Comparison of ENCODE assay signal across 8 cellular contexts in the genomic region with DNA sequence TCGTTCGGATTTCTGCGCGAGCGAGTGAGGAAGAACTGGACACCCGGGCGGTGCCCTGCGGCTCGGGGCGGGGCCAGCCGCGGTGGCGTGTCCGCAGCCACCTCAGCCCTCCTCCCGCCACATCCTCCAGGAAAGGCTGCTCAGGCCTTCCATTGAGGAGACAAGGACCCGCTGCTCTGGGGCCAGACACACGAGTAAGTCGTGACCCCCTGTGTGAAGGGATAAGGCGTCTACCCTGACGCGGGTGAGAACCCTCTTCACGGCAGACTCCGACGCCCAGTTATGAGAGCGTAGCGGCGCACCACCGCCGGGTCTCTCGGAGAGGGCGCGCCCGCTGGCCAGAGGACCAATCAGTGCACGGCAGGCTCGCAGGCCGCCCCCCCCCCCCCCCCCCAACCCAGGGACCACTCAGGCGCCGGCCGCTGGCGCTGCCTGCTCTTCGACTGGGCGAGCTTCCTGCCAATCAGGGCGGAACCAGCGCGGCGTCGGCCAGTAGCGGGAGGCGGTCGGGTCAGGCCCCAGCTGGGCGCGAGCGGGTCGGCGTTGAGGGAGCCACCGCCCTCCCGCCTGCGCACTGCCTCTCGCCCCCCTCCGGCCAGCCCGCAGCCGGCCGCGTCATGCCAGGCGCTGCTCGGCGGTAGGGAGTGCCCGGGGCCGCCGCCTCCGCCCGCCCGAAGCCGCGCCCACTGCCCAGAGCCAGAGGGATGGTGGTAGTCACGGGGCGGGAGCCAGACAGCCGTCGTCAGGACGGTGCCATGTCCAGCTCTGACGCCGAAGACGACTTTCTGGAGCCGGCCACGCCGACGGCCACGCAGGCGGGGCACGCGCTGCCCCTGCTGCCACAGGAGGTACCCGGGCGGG. TPM values are rescaled to one million over a fixed set of nuclear protein-coding genes. Genes with fewer than 3 reads are reported as not detected.
DNase-seq lines count a peak whose midpoint lies in the region; ATAC-seq and TF ChIP-seq lines count a peak whose summit lies in the region.

KCTD7 (plus strand) TSS at position 521 of the 861 bp plus-strand sequence; CDS start at position 705, 184 bp downstream.

- no peaks in the 10 kb centered on the region for H3K9me3 Mint-ChIP-seq in activated CD4-positive, alpha-beta T cell treated with anti-CD3 and anti-CD28 coated beads for 36 hours (ENCODE audit: low read depth)

- peak; percentile 86 for ATAC-seq in HG03457 (IDR thresholded peaks at IDR 0.05; ENCODE audit: unreplicated experiment)
- peak; percentile 94 for ATAC-seq in activated CD4-positive, alpha-beta T cell treated with anti-CD3 and anti-CD28 coated beads for 36 hours

- H3K27ac Mint-ChIP-seq in activated CD4-positive, alpha-beta T cell treated with anti-CD3 and anti-CD28 coated beads for 36 hours = peak within 1 kb of the TSS; percentile 86

- POLR2A ChIA-PET in activated CD4-positive, alpha-beta T cell treated with anti-CD3 and anti-CD28 coated beads for 36 hours (lab: Charles Lee) = interaction anchor here (1.0 to 1.3 kb wide), 2 partner anchors 26 to 39 kb away, joined by 3 to 5 read pairs; no protein-coding TSS in a partner anchor

- CTCF ChIA-PET in activated CD4-positive, alpha-beta T cell treated with anti-CD3 and anti-CD28 coated beads for 36 hours (lab: Charles Lee) = interaction anchor here (0.8 kb wide), 1 partner anchor 39 kb away, joined by 3 read pairs; no protein-coding TSS in a partner anchor

- H3K27me3 Mint-ChIP-seq in activated CD4-positive, alpha-beta T cell treated with anti-CD3 and anti-CD28 coated beads for 36 hours = peaks cover 2% of the 10 kb centered on the region

- no peaks in the 10 kb centered on the region for H3K9me3 ChIP-seq in BE2C

- intact Hi-C loops in activated CD4-positive, alpha-beta T cell treated with anti-CD3 and anti-CD28 coated beads for 36 hours (cut with DNase I, micrococcal nuclease) = loop anchor here (1.0 kb wide), 5 partner anchors 26 to 135 kb away; partner anchors contain the start of gene RABGEF1 (in 1 of the 2)

- H3K36me3 Mint-ChIP-seq in activated CD4-positive, alpha-beta T cell treated with anti-CD3 and anti-CD28 coated beads for 36 hours (ENCODE audit: low read depth) = peaks cover 5% of the 10 kb centered on the region

- TF ChIP-seq CTCF in BE2C (IDR thresholded peaks at IDR 0.05; ENCODE audit: low read depth, low read length) = no peak
- no peak for TF ChIP-seq CTCF in choroid plexus epithelial cell (conservative IDR thresholded peaks at IDR 0.05; ENCODE audit: low read depth, low read length)

- H3K4me1 ChIP-seq in BE2C = peaks cover 8% of the 10 kb centered on the region

- no peaks in the 10 kb centered on the region for H3K36me3 ChIP-seq in BE2C

- H3K4me1 Mint-ChIP-seq in activated CD4-positive, alpha-beta T cell treated with anti-CD3 and anti-CD28 coated beads for 36 hours = peaks cover 45% of the 10 kb centered on the region

- H3K4me3 ChIP-seq in BE2C (ENCODE audit: low read depth, low read length) = peak within 1 kb of the TSS; percentile 81
- H3K4me3 ChIP-seq in choroid plexus epithelial cell (ENCODE audit: low read depth, low read length) = peak within 1 kb of the TSS; percentile 87

- H3K27me3 ChIP-seq in BE2C = no peaks in the 10 kb centered on the region

- H3K4me3 Mint-ChIP-seq in activated CD4-positive, alpha-beta T cell treated with anti-CD3 and anti-CD28 coated beads for 36 hours = peak within 1 kb of the TSS; percentile 82

- DNase-seq in BE2C (peak; percentile 99), GM19240 (ENCODE audit: insufficient read length, low spot score) (peak; percentile 95), NCI-H524 (lab: John Stamatoyannopoulos, UW) (peak; percentile 75 to 92), choroid plexus epithelial cell (ENCODE audit: low read depth) (peak; percentile 99), kidney tubule cell (ENCODE audit: low spot score) (peak; percentile 99)
- DNase-seq in activated CD4-positive, alpha-beta T cell treated with anti-CD3 and anti-CD28 coated beads for 36 hours = peak; percentile 98
- peak; percentile 77 to 88 for DNase-seq in stimulated activated CD4-positive, alpha-beta T cell treated with anti-CD3 and anti-CD28 coated beads, Interleukin-1b, Interleukin-23, amount 100 ng/mL, for 1 hour (ENCODE audit: low read depth in 2 of 2)

RNA-seq across cellular contexts. Expression of gene KCTD7, which starts in this region (rescaled TPM):
- 16.5 TPM for polyA plus RNA-seq in BE2C (2012; ENCODE audit: insufficient read depth, insufficient read length, low read depth)
- 1 to 10 TPM; 7.8 TPM for total RNA-seq in activated CD4-positive, alpha-beta T cell treated with anti-CD3 and anti-CD28 coated beads for 36 hours

Comparison
In these comparisons a context has a peak if more than half of its experiments do, and no peak if none do; other contexts are left out.
1. Peak in every context shown above with its lines: DNase-seq, ATAC-seq and H3K4me3 ChIP-seq.